In the genomic region with DNA sequence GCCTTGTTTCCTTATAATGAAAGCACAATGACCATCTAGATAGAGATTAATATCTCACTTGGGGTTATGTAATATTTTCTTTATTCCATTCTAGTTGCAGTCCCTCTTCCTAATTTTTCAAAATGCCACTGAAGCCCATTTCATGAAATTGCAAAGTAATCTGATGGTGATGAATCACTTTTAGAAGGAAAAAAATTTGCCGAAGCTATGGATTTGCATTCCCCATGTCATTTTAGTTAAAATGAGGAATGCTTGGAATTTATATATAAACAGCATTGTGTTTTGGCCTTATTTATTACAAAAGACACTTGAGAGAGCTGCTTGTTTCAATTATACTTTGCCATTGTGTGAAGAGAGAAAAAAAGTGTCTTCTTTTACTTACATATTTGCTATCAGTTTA, we compare ENCODE assay signal across 18 cellular contexts.
A peak's percentile ranks its signal among the peaks of the same experiment; 100 is the strongest.
DNase-seq lines count a peak whose midpoint lies in the region; ATAC-seq and TF ChIP-seq lines count a peak whose summit lies in the region.
"Had no signal": no experiment of that assay in that cellular context is flagged by ENCODE, and none has a peak within 500 bp of the region (broad histone marks: within the 10 kb centered on the region; RNA-seq: fewer than 3 reads in every experiment).

No MANE protein-coding gene starts in this region.

- no peaks in the 10 kb centered on the region for H3K36me3 ChIP-seq in ACC112 (ENCODE audit: insufficient read depth, low read length)
- H3K36me3 ChIP-seq in HAP-1 (replicated peaks), result no peaks in the 10 kb centered on the region
- H3K36me3 ChIP-seq: BLaER1 treated with 17β-estradiol and CSF1 and Interleukin-3, amounts not matched to agents 10 nM and 100 nM had no signal

- no peak for ATAC-seq in HG03139 (IDR thresholded peaks at IDR 0.05; ENCODE audit: unreplicated experiment)
- ATAC-seq: A549, HepG2 had no signal

- no peak for TF ChIP-seq CTCF in cardiac fibroblast (IDR thresholded peaks at IDR 0.05; ENCODE audit: low read depth, low read length)
- TF ChIP-seq CTCF in fibroblast of pulmonary artery (IDR thresholded peaks at IDR 0.05; ENCODE audit: low read length, missing control alignments), result no peak

- H3K27me3 ChIP-seq in ACC112 (ENCODE audit: insufficient read depth, low read length) (no peaks in the 10 kb centered on the region), HAP-1 (ENCODE audit: low read depth) (no peaks in the 10 kb centered on the region)
- H3K27me3 ChIP-seq: BLaER1 treated with 17β-estradiol and CSF1 and Interleukin-3, amounts not matched to agents 10 nM and 100 nM had no signal

- no peaks in the 10 kb centered on the region for H3K9me3 ChIP-seq in HAP-1
- H3K9me3 ChIP-seq: A549; BLaER1 treated with 17β-estradiol and CSF1 and Interleukin-3, amounts not matched to agents 10 nM and 100 nM; Caco-2 had no signal

- H2AFZ ChIP-seq in ACC112 (ENCODE audit: low read length, unreplicated experiment), result peak overlapping the region; percentile 50

- H3K4me1 ChIP-seq in ACC112 (ENCODE audit: control insufficient read depth, insufficient read depth, low read length, unreplicated experiment), result peaks cover 52% of the 10 kb centered on the region
- H3K4me1 ChIP-seq in HAP-1, result no peaks in the 10 kb centered on the region
- H3K4me1 ChIP-seq: A549; BLaER1 treated with 17β-estradiol and CSF1 and Interleukin-3, amounts not matched to agents 10 nM and 100 nM; Caco-2 had no signal

- in situ Hi-C loops in HAP-1 (cut with MboI; ENCODE audit: low sequenced_read_pairs), result no loop called here

- H3K79me2 ChIP-seq in ACC112 (ENCODE audit: control insufficient read depth, insufficient read depth, low read length, unreplicated experiment), result no peaks in the 10 kb centered on the region

- H3K4me3 ChIP-seq in ACC112 (ENCODE audit: low read depth, low read length) (no peak overlapping the region), cardiac fibroblast (replicated peaks in 1 of 2; ENCODE audit: low read depth in 2 of 2, low read length in 2 of 2) (no peak overlapping the region), fibroblast of pulmonary artery (replicated peaks; ENCODE audit: low read depth, low read length) (no peak overlapping the region), HAP-1 (no peak overlapping the region)
- H3K4me3 ChIP-seq: A549; BLaER1 treated with 17β-estradiol and CSF1 and Interleukin-3, amounts not matched to agents 10 nM and 100 nM had no signal

- peak overlapping the region; percentile 37 for H3K27ac ChIP-seq in ACC112 (ENCODE audit: low read depth, low read length)
- H3K27ac ChIP-seq: 22Rv1; A549; BLaER1 treated with 17β-estradiol and CSF1 and Interleukin-3, amounts not matched to agents 10 nM and 100 nM had no signal

- DNase-seq in HCEC 1CT (peak; percentile 21), cardiac fibroblast (ENCODE audit: low read depth in 2 of 2) (peak; percentile 17 to 48), fibroblast of pulmonary artery (ENCODE audit: low read depth) (peak; percentile 29), CD1c-positive myeloid dendritic cell (ENCODE audit: extremely low spot score) (no peak), HAP-1 (ENCODE audit: low spot score in 2 of 2) (no peak), NCI-H345 treated with DMSO at 0.1 percent for 48 hours (lab: John Stamatoyannopoulos, UW; ENCODE audit: unreplicated experiment) (no peak)
- DNase-seq: Caco-2; CD4-positive, CD25-positive, alpha-beta regulatory T cell; CD8-positive, alpha-beta memory T cell; GF-D8; H9; KBM-7 had no signal

Comparison
In these comparisons a context has a peak if more than half of its experiments do, and no peak if none do; other contexts are left out.
1. DNase-seq: peak in HCEC 1CT (single experiment), cardiac fibroblast (2 of 2) and fibroblast of pulmonary artery (single experiment); none in CD1c-positive myeloid dendritic cell (single experiment), HAP-1 (0 of 2) and NCI-H345 treated with DMSO at 0.1 percent for 48 hours (single experiment).